19 cellular contexts compared by ENCODE assay signal in genomic region chr6:1477432-1478090, GRCh38.
DNase-seq lines count a peak whose midpoint lies in the region; ATAC-seq, FAIRE-seq and TF ChIP-seq lines count a peak whose summit lies in the region.
"Had no signal": no experiment of that assay in that cellular context is flagged by ENCODE, and none has a peak within 500 bp of the region (broad histone marks: within the 10 kb centered on the region; RNA-seq: fewer than 3 reads in every experiment).

No MANE protein-coding gene starts in this region.

- no peak overlapping the region for H3K4me3 ChIP-seq in LNCaP clone FGC (ENCODE audit: low read depth, low read length)
- H3K4me3 ChIP-seq in bronchial epithelial cell (ENCODE audit: low read depth, low read length) = no peak overlapping the region
- H3K4me3 ChIP-seq: tibial nerve had no signal

- peak; percentile 75 for DNase-seq in AG09319 (ENCODE audit: extremely low read depth, low read depth)
- DNase-seq in LNCaP clone FGC (ENCODE audit: low read depth) = peak; percentile 32
- peak; percentile 83 for DNase-seq in bronchial epithelial cell (ENCODE audit: low read depth)
- peak; percentile 57 for DNase-seq in left kidney (ENCODE audit: low read depth, low spot score)
- DNase-seq in SW480 (ENCODE audit: low spot score) = no peak
- no peak for DNase-seq in Kasumi-1 (lab: John Stamatoyannopoulos, UW)
- DNase-seq in SW 1271 (lab: John Stamatoyannopoulos, UW) = no peak
- DNase-seq: activated CD4-positive, alpha-beta T cell treated with anti-CD3 and anti-CD28 coated beads for 36 hours; BE2C; dermis blood vessel endothelial cell; kidney glomerular epithelial cell; NCI-H1105; stimulated activated CD4-positive, alpha-beta T cell treated with anti-CD3 and anti-CD28 coated beads, Interleukin-1b, Interleukin-23, amount 100 ng/mL, for 48 hours; stimulated activated CD8-positive, alpha-beta memory T cell treated with anti-CD3 and anti-CD28 coated beads, Interleukin-4, amount 100 ng/mL, for 48 hours; T-helper 2 cell had no signal

- no peaks in the 10 kb centered on the region for H3K27me3 ChIP-seq in bronchial epithelial cell (ENCODE audit: control insufficient read depth, insufficient read depth, low read length)
- H3K27me3 ChIP-seq: BE2C, tibial nerve had no signal

- no peaks in the 10 kb centered on the region for H3K36me3 ChIP-seq in bronchial epithelial cell (ENCODE audit: control insufficient read depth, insufficient read depth, low read length)
- H3K36me3 ChIP-seq: BE2C, tibial nerve had no signal

- FAIRE-seq in bronchial epithelial cell (lab: Jason Lieb, UNC) = no peak
- FAIRE-seq: GM12891, HepG2 had no signal

- no peak for ATAC-seq in HG03442 (IDR thresholded peaks at IDR 0.05; ENCODE audit: unreplicated experiment)
- ATAC-seq: activated CD4-positive, alpha-beta T cell treated with anti-CD3 and anti-CD28 coated beads for 36 hours; HepG2 had no signal

- TF ChIP-seq CTCF in AG09319 (IDR thresholded peaks at IDR 0.05; ENCODE audit: low read depth, low read length) (peak; percentile 33), LNCaP clone FGC (IDR thresholded peaks at IDR 0.05; ENCODE audit: control insufficient read depth, extremely low read depth, insufficient read depth) (peak; percentile 39), bronchial epithelial cell (IDR thresholded peaks at IDR 0.05; ENCODE audit: insufficient read depth, low read length, severe bottlenecking) (no peak)

Comparison
In these comparisons a context has a peak if more than half of its experiments do, and no peak if none do; other contexts are left out.
1. DNase-seq: peak in AG09319 (single experiment), LNCaP clone FGC (single experiment), bronchial epithelial cell (single experiment) and left kidney (single experiment); none in SW480 (single experiment), Kasumi-1 (0 of 2) and SW 1271 (0 of 2).